Comparison of ENCODE assay signal across 14 cellular contexts in the genomic region with DNA sequence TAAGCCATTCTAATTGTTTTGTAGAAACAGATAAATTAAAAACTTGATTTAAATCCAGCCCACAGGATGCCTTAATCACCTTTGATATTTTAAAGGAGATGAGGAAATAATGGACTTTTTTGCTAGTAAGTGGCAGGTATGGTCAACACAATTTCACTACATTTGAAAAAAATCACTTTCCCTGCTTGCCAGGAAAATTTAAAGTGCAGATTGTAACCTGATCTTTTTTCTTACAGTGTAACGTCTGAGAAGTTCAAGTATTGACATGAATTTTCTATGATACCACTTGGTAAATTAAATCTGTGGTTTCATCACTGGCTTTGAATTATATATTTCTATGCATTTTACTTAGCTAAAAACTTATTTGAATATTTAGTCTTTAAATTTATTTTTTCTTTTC.
DNase-seq lines count a peak whose midpoint lies in the region; ATAC-seq and TF ChIP-seq lines count a peak whose summit lies in the region.
"Had no signal": no experiment of that assay in that cellular context is flagged by ENCODE, and none has a peak within 500 bp of the region (broad histone marks: within the 10 kb centered on the region; RNA-seq: fewer than 3 reads in every experiment).

No MANE protein-coding gene starts in this region.

- peak overlapping the region; percentile 93; the same call in 1 of the 2 replicates for H3K27ac Mint-ChIP-seq in HFFc6
- H3K27ac Mint-ChIP-seq: activated B cell treated with CpG ODN at 0.5 μM for 24 hours; CD4-positive, CD25-positive, alpha-beta regulatory T cell; immature natural killer cell had no signal

- H4K20me1 ChIP-seq in fibroblast of lung (ENCODE audit: control insufficient read depth, extremely low read depth, insufficient read depth, low read length), result peaks cover 4% of the 10 kb centered on the region

- H3K36me3 Mint-ChIP-seq in HFFc6 (ENCODE audit: low read depth), result no peaks in the 10 kb centered on the region
- H3K36me3 Mint-ChIP-seq: CD4-positive, CD25-positive, alpha-beta regulatory T cell; immature natural killer cell had no signal

- ATAC-seq in body of pancreas, result no peak
- ATAC-seq in GM21381 (IDR thresholded peaks at IDR 0.05; ENCODE audit: unreplicated experiment), result no peak
- no peak for ATAC-seq in HG03520 (IDR thresholded peaks at IDR 0.05; ENCODE audit: unreplicated experiment)

- TF ChIP-seq EP300 in sigmoid colon (IDR thresholded peaks at IDR 0.05), result no peak

- TF ChIP-seq POLR2A in sigmoid colon (IDR thresholded peaks at IDR 0.05), result no peak
- TF ChIP-seq POLR2A in body of pancreas (IDR thresholded peaks at IDR 0.05), result no peak

- no peak overlapping the region for H3K9ac ChIP-seq in fibroblast of lung (ENCODE audit: insufficient read depth, low read length)

- intact Hi-C loops in sigmoid colon (cut with DNase I) (no loop called here), body of pancreas (cut with DNase I) (no loop called here)

- peak overlapping the region; percentile 61 for H3K4me2 ChIP-seq in fibroblast of lung (ENCODE audit: extremely low read depth, insufficient read depth, low read length)

- H3K36me3 ChIP-seq in SJSA1, result no peaks in the 10 kb centered on the region
- H3K36me3 ChIP-seq in fibroblast of lung (ENCODE audit: control insufficient read depth, insufficient read depth, low read length), result no peaks in the 10 kb centered on the region
- no peaks in the 10 kb centered on the region for H3K36me3 ChIP-seq in sigmoid colon
- H3K36me3 ChIP-seq in body of pancreas (replicated peaks in 1 of 2; ENCODE audit: insufficient read depth in 1 of 2, low read depth in 2 of 2), result no peaks in the 10 kb centered on the region

- no peaks in the 10 kb centered on the region for H3K9me3 Mint-ChIP-seq in HFFc6
- H3K9me3 Mint-ChIP-seq: activated B cell treated with CpG ODN at 0.5 μM for 24 hours, immature natural killer cell had no signal

- H3K9me3 ChIP-seq in SJSA1 (replicated peaks), result no peaks in the 10 kb centered on the region
- H3K9me3 ChIP-seq in fibroblast of lung (ENCODE audit: control insufficient read depth, insufficient read depth, low read depth, low read length), result no peaks in the 10 kb centered on the region
- no peaks in the 10 kb centered on the region for H3K9me3 ChIP-seq in sigmoid colon
- H3K9me3 ChIP-seq in body of pancreas, result no peaks in the 10 kb centered on the region

- no peak overlapping the region for H3K4me3 ChIP-seq in SJSA1
- peak overlapping the region in 3 of 4 experiments; percentile 7 to 58 (median 45) for H3K4me3 ChIP-seq in fibroblast of lung (replicated peaks in 1 of 4; ENCODE audit: control extremely low read depth in 1 of 4, insufficient read depth in 1 of 4, low read depth in 3 of 4, low read length in 4 of 4)
- H3K4me3 ChIP-seq in sigmoid colon, result no peak overlapping the region
- H3K4me3 ChIP-seq in body of pancreas, result no peak overlapping the region

- H3K4me1 ChIP-seq in SJSA1 (replicated peaks) (peaks cover 11% of the 10 kb centered on the region), fibroblast of lung (ENCODE audit: control insufficient read depth, extremely low read depth, insufficient read depth, low read length) (peaks cover 7% of the 10 kb centered on the region), sigmoid colon (peaks cover 0 to 64% (median 39%) of the 10 kb centered on the region in 4 donors), body of pancreas (peaks cover 38% of the 10 kb centered on the region)

- peaks cover 66% of the 10 kb centered on the region for H3K4me1 Mint-ChIP-seq in HFFc6 (ENCODE audit: low read depth)

- H3K4me3 Mint-ChIP-seq in HFFc6, result peak overlapping the region; percentile 93
- H3K4me3 Mint-ChIP-seq: activated B cell treated with CpG ODN at 0.5 μM for 24 hours; CD4-positive, CD25-positive, alpha-beta regulatory T cell; immature natural killer cell had no signal

- H3K27me3 ChIP-seq in SJSA1 (replicated peaks), result no peaks in the 10 kb centered on the region
- H3K27me3 ChIP-seq in fibroblast of lung (ENCODE audit: control insufficient read depth, insufficient read depth, low read length), result no peaks in the 10 kb centered on the region
- H3K27me3 ChIP-seq in sigmoid colon, result no peaks in the 10 kb centered on the region
- H3K27me3 ChIP-seq in body of pancreas, result no peaks in the 10 kb centered on the region

- 82 to 85% methylated on average over 1 of the region's 1 CpG for WGBS in sigmoid colon, 2 donors
- WGBS in body of pancreas, 2 donors, result 18 to 26% methylated on average over 1 of the region's 1 CpG

- no peak overlapping the region for H2AFZ ChIP-seq in fibroblast of lung (ENCODE audit: low read length)

- TF ChIP-seq CTCF in HFFc6 (IDR thresholded peaks at IDR 0.05) (no peak), fibroblast of lung (conservative IDR thresholded peaks at IDR 0.05 in 1 of 2, IDR thresholded peaks at IDR 0.05 in 1 of 2; ENCODE audit: low read depth in 1 of 2, low read length in 2 of 2) (no peak), sigmoid colon (IDR thresholded peaks at IDR 0.05) (no peak), body of pancreas (IDR thresholded peaks at IDR 0.05) (no peak)

- peak overlapping the region; percentile 43; the same call in 1 of the 2 replicates for H3K27ac ChIP-seq in SJSA1
- no peak overlapping the region for H3K27ac ChIP-seq in fibroblast of lung (ENCODE audit: insufficient read depth, low read length)
- peak overlapping the region in 3 of 4 donors; percentile 62 to 80 (median 74) for H3K27ac ChIP-seq in sigmoid colon
- H3K27ac ChIP-seq in body of pancreas, result peak overlapping the region in 1 of 4 donors; percentile 47

- DNase-seq in HFFc6 (no peak), SJSA1 (ENCODE audit: low read depth in 1 of 2, low spot score in 2 of 2) (no peak), fibroblast of lung (ENCODE audit: low read depth in 2 of 2) (peak in 1 of 2 donors; percentile 19), sigmoid colon (no peak), superior temporal gyrus (ENCODE audit: extremely low spot score) (no peak), body of pancreas (no peak)
- DNase-seq: activated B cell treated with CpG ODN at 0.5 μM for 24 hours; activated naive CD4-positive, alpha-beta T cell treated with anti-CD3 and anti-CD28 coated beads, Interleukin-2, amount 50 U/mL, for 16 hours; CD4-positive, CD25-positive, alpha-beta regulatory T cell; immature natural killer cell; NCI-H748 treated with DMSO at 0.1 percent for 48 hours; SIG-M5 had no signal

- H3K79me2 ChIP-seq in fibroblast of lung (ENCODE audit: control insufficient read depth, insufficient read depth, low read length), result peaks cover 55% of the 10 kb centered on the region

- no peaks in the 10 kb centered on the region; the same call in 1 of the 2 replicates for H3K27me3 Mint-ChIP-seq in HFFc6 (ENCODE audit: insufficient read depth)
- H3K27me3 Mint-ChIP-seq: activated B cell treated with CpG ODN at 0.5 μM for 24 hours had no signal

Comparison
In these comparisons a context has a peak if more than half of its experiments do, and no peak if none do; other contexts are left out.
1. H3K4me3 ChIP-seq: peak in fibroblast of lung (3 of 4); none in SJSA1 (single experiment), sigmoid colon (0 of 4) and body of pancreas (0 of 2).